8 cellular contexts compared by ENCODE assay signal in the genomic region with DNA sequence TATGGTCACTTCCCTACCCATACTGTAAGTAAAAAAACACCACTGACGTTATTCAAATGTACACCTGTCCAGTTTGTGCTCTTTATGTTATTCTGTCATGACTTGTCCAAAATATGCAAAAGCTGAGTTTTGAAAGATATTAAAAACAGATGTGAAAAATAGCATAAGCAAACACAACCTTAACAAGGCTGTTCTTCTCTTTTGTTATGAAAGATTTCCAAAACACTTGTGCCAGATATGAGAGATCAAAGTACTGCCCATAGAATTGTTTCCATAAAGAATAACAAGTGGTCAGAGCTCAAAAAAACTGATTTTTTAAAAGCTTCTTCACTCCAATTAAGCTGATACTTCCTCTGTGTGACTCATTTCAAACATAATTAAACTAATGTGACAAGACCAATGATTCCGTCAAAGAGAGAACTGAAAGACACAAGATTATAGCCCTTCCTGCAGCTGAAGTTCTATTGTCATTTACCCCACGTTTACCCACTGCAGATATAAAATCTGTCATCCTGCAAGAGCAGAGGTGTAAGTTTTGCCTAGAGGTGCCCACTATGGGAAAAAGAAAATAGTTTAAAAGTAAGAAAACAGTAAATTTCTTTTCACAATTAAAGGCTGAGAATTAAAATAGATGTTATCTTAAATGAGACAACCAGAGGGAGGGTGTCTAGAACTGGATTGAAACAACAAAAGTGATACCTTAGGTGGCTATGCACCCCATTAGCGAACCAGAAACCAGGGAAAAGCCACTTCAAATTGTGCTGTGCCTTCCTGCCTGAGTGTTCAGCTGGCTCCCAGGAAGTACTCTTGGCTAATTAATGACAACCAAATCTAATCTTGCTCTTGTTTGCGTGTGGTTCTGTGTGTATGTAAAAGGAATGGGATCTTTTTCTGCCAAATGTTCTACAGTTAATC.
DNase-seq lines count a peak whose midpoint lies in the region; ATAC-seq lines count a peak whose summit lies in the region.

No MANE protein-coding gene starts in this region.

- DNase-seq in DMS53 (lab: John Stamatoyannopoulos, UW) (peak; percentile 78), LoVo (ENCODE audit: low spot score) (peak; percentile 25), amniotic epithelial cell (ENCODE audit: low read depth) (peak; percentile 30), T-helper 9 cell (no peak), ACHN (no peak), foreskin melanocyte (no peak), Kasumi-1 (lab: John Stamatoyannopoulos, UW) (no peak)

- in situ Hi-C loops in ACHN (cut with HindIII; ENCODE audit: low pct_ligation_motif_present, low pct_unique_long_range_greater_than_20kb, low sequenced_read_pairs), result no loop called here

- ATAC-seq in GM21528 (IDR thresholded peaks at IDR 0.05; ENCODE audit: low FRiP score, unreplicated experiment), result peak; percentile 91

Comparison
In these comparisons a context has a peak if more than half of its experiments do, and no peak if none do; other contexts are left out.
1. DNase-seq: peak in DMS53 (single experiment), LoVo (single experiment) and amniotic epithelial cell (single experiment); none in T-helper 9 cell (single experiment), ACHN (single experiment), foreskin melanocyte (single experiment) and Kasumi-1 (0 of 2).